Comparison of ENCODE assay signal across 7 cellular contexts in genomic region chr20:5377484-5377883, GRCh38.
"Had no signal": no experiment of that assay in that cellular context is flagged by ENCODE, and none has a peak within 500 bp of the region (broad histone marks: within the 10 kb centered on the region; RNA-seq: fewer than 3 reads in every experiment).

No MANE protein-coding gene starts in this region.

- H3K4me3 ChIP-seq: GM12878 had no signal

- DNase-seq: GDM1, GF-D8 had no signal

- FAIRE-seq: G401.6, GM12878, GM12891, GM18507, GM19239 had no signal

- ATAC-seq: GM12878 had no signal
